In the genomic region with DNA sequence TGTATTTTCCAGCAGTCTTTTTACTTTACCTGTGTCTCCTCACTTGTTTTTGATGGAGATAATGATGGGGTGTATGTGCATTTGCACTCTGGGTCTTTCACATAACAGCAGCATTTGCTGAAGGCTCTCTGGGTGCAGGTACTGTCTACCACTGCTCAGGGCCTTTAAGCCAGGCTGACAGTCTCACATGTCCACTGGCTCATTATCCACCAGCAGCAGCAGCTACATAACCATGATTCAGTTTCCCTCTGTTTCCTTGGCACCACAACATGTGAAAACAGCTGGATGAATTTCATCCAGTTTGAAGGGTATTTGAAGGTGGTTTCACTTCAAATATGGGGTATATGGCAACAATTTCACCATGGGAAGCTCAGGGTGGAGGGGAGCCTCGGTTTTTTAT, we compare ENCODE assay signal across 17 cellular contexts. TPM values are rescaled to one million over a fixed set of nuclear protein-coding genes. Genes with fewer than 3 reads are reported as not detected.
DNase-seq lines count a peak whose midpoint lies in the region; ATAC-seq, FAIRE-seq and TF ChIP-seq lines count a peak whose summit lies in the region.
"Had no signal": no experiment of that assay in that cellular context is flagged by ENCODE, and none has a peak within 500 bp of the region (broad histone marks: within the 10 kb centered on the region; RNA-seq: fewer than 3 reads in every experiment).

No MANE protein-coding gene starts in this region.

- H3K9me3 Mint-ChIP-seq in MCF 10A (ENCODE audit: unreplicated experiment), result peaks cover 8% of the 10 kb centered on the region
- peaks cover 36% of the 10 kb centered on the region for H3K9me3 Mint-ChIP-seq in nephron progenitor cell

- in situ Hi-C loops in astrocyte of the spinal cord (cut with HindIII; ENCODE audit: low sequenced_read_pairs), result no loop called here

- no peaks in the 10 kb centered on the region for H4K20me1 ChIP-seq in keratinocyte (ENCODE audit: control insufficient read depth, extremely low read depth, insufficient read depth, low read length)

- CTCF ChIA-PET in MCF 10A (lab: Yijun Ruan, JAX), result interaction anchor here (0.6 to 2.9 kb wide), 6 partner anchors 22 to 404 kb away, joined by 3 to 13 read pairs (median 5); partner anchors contain the start of gene ROR1

- H3K4me1 Mint-ChIP-seq in MCF 10A (ENCODE audit: insufficient read depth, unreplicated experiment), result peaks cover 29% of the 10 kb centered on the region
- H3K4me1 Mint-ChIP-seq in nephron progenitor cell, result peaks cover 45% of the 10 kb centered on the region

- H3K4me1 ChIP-seq in breast epithelium, result no peaks in the 10 kb centered on the region
- H3K4me1 ChIP-seq in keratinocyte (ENCODE audit: control insufficient read depth, extremely low read depth, insufficient read depth, low read length), result peaks cover 19% of the 10 kb centered on the region
- H3K4me1 ChIP-seq: thyroid gland had no signal

- no peak overlapping the region for H2AFZ ChIP-seq in keratinocyte (ENCODE audit: control insufficient read depth, low read length)

- H3K4me3 ChIP-seq in breast epithelium, result no peak overlapping the region
- H3K4me3 ChIP-seq in astrocyte of the spinal cord (ENCODE audit: low read depth, low read length), result no peak overlapping the region
- no peak overlapping the region for H3K4me3 ChIP-seq in keratinocyte (ENCODE audit: control insufficient read depth in 2 of 3, extremely low read depth in 1 of 3, insufficient read depth in 2 of 3, low read depth in 1 of 3, low read length in 3 of 3)
- H3K4me3 ChIP-seq: GM12878, thyroid gland had no signal

- H3K9me3 ChIP-seq in breast epithelium, result no peaks in the 10 kb centered on the region
- peaks cover 2% of the 10 kb centered on the region for H3K9me3 ChIP-seq in keratinocyte (ENCODE audit: control insufficient read depth, low read depth, low read length)
- H3K9me3 ChIP-seq: thyroid gland had no signal

- DNase-seq in MCF 10A (ENCODE audit: unreplicated experiment), result peak; percentile 12
- DNase-seq in breast epithelium (ENCODE audit: low spot score in 2 of 2), result no peak
- peak; percentile 59 for DNase-seq in astrocyte of the spinal cord (ENCODE audit: low read depth, low spot score)
- DNase-seq in keratinocyte (ENCODE audit: low read depth, low spot score), result no peak
- DNase-seq in nephron progenitor cell, result no peak
- no peak for DNase-seq in nucleus accumbens (lab: John Stamatoyannopoulos, UW)
- no peak for DNase-seq in GM10266 (ENCODE audit: extremely low spot score)
- DNase-seq: activated CD4-positive, alpha-beta T cell treated with anti-CD3 and anti-CD28 coated beads, Interleukin-2, amount 50 U/mL, for 48 hours; activated gamma-delta T cell; caudate nucleus; DMS79; erythroblast; NCI-H524 treated with DMSO at 0.1 percent for 48 hours; posterior cingulate gyrus; thyroid gland had no signal

- no peak for TF ChIP-seq POLR2A in breast epithelium (IDR thresholded peaks at IDR 0.05)

- no peak for ATAC-seq in HG03354 (IDR thresholded peaks at IDR 0.05; ENCODE audit: poor library complexity, severe bottlenecking, unreplicated experiment)
- ATAC-seq: GM12878 had no signal

- H3K36me3 ChIP-seq in breast epithelium, result no peaks in the 10 kb centered on the region
- no peaks in the 10 kb centered on the region for H3K36me3 ChIP-seq in keratinocyte (ENCODE audit: control insufficient read depth in 2 of 2, extremely low read depth in 1 of 2, insufficient read depth in 2 of 2, low read length in 2 of 2)
- H3K36me3 ChIP-seq: thyroid gland had no signal

- no TSS peak for BruUV-seq in MCF 10A (replicated peaks; lab: Mats Ljungman, UMichigan)

- H3K27ac Mint-ChIP-seq in MCF 10A (ENCODE audit: low read depth, unreplicated experiment), result peak overlapping the region; percentile 80
- no peak overlapping the region for H3K27ac Mint-ChIP-seq in nephron progenitor cell

- no peak for TF ChIP-seq CTCF in MCF 10A (IDR thresholded peaks at IDR 0.05; ENCODE audit: unreplicated experiment)
- no peak for TF ChIP-seq CTCF in breast epithelium (IDR thresholded peaks at IDR 0.05)
- no peak for TF ChIP-seq CTCF in astrocyte of the spinal cord (IDR thresholded peaks at IDR 0.05; ENCODE audit: low read depth, low read length)
- no peak for TF ChIP-seq CTCF in keratinocyte (optimal IDR thresholded peaks at IDR 0.05 in 1 of 3, IDR thresholded peaks at IDR 0.05 in 1 of 3, conservative IDR thresholded peaks at IDR 0.05 in 1 of 3; ENCODE audit: extremely low read depth in 1 of 3, insufficient read depth in 2 of 3, low read length in 3 of 3)
- TF ChIP-seq CTCF in nephron progenitor cell (IDR thresholded peaks at IDR 0.05), result no peak
- no peak for TF ChIP-seq CTCF in GM10266 (IDR thresholded peaks at IDR 0.05; ENCODE audit: control insufficient read depth, insufficient read depth, low read depth, missing control alignments)

- H3K27me3 ChIP-seq in breast epithelium (no peaks in the 10 kb centered on the region), keratinocyte (ENCODE audit: control insufficient read depth, extremely low read depth, insufficient read depth, low read length) (no peaks in the 10 kb centered on the region)
- H3K27me3 ChIP-seq: thyroid gland had no signal

- H3K27ac ChIP-seq in breast epithelium (no peak overlapping the region), keratinocyte (ENCODE audit: control insufficient read depth, insufficient read depth, low read length) (no peak overlapping the region)
- H3K27ac ChIP-seq: thyroid gland had no signal

- H3K4me3 Mint-ChIP-seq in MCF 10A (ENCODE audit: unreplicated experiment) (no peak overlapping the region), nephron progenitor cell (no peak overlapping the region)

- POLR2A ChIA-PET in MCF 10A (lab: Yijun Ruan, JAX), result interaction anchor here (0.9 to 2.5 kb wide), 5 partner anchors 10 to 310 kb away, joined by 3 to 12 read pairs (median 5); no protein-coding TSS in a partner anchor

- no peaks in the 10 kb centered on the region for H3K36me3 Mint-ChIP-seq in MCF 10A (ENCODE audit: insufficient read depth, unreplicated experiment)
- peaks cover 22% of the 10 kb centered on the region for H3K36me3 Mint-ChIP-seq in nephron progenitor cell (ENCODE audit: low read depth)

- H3K79me2 ChIP-seq in keratinocyte (ENCODE audit: control insufficient read depth, insufficient read depth, low read length), result no peaks in the 10 kb centered on the region

- dilution Hi-C loops in keratinocyte (cut with MboI; ENCODE audit: extremely low pct_ligation_motif_present, low sequenced_read_pairs), result no loop called here

- no peak overlapping the region for H3K4me2 ChIP-seq in keratinocyte (ENCODE audit: control insufficient read depth, extremely low read depth, insufficient read depth, low read depth, low read length)

- H3K27me3 Mint-ChIP-seq in MCF 10A (ENCODE audit: insufficient read depth, unreplicated experiment) (no peaks in the 10 kb centered on the region), nephron progenitor cell (ENCODE audit: low read depth, poor library complexity) (no peaks in the 10 kb centered on the region)

- H3K9ac ChIP-seq in keratinocyte (ENCODE audit: control insufficient read depth, extremely low read depth, insufficient read depth, low read length), result no peak overlapping the region

- peak; percentile 63 for FAIRE-seq in keratinocyte (lab: Jason Lieb, UNC)
- FAIRE-seq: GM12878 had no signal

- no peaks in the 10 kb centered on the region for H3K9me1 ChIP-seq in keratinocyte (ENCODE audit: control insufficient read depth, extremely low read depth, insufficient read depth, low read length)

- intact Hi-C loops in MCF 10A (cut with micrococcal nuclease), result no loop called here
- intact Hi-C loops in breast epithelium (cut with DNase I; ENCODE audit: low total_unique reads), result no loop called here

RNA-seq across cellular contexts. Expression of gene ROR1, which starts 41.2 kb away (rescaled TPM):
- total RNA-seq in MCF 10A (2022) (4.6 and 10.3 TPM in 2 replicates), breast epithelium (10 to 100 TPM in 1 of 3 donors, 1 to 10 TPM in 2; 5.9 to 11.6 (median 7.7) TPM)
- polyA plus RNA-seq in keratinocyte, result 9.2 to 10.4 TPM (median 9.4 TPM) in 3 replicates
- polyA plus RNA-seq in keratinocyte (2011; ENCODE audit: low read depth), result 1.8 TPM
- polyA plus RNA-seq in keratinocyte (2011; cell fraction: cytosol; rRNA removed), result 2.8 and 4.5 TPM in 2 replicates
- polyA plus RNA-seq in keratinocyte (2011; cell fraction: nucleus; rRNA removed), result 12.5 and 12.9 TPM in 2 replicates
- polyA plus RNA-seq in keratinocyte (2012; ENCODE audit: low replicate concordance), result 2.8 and 6.1 TPM in 2 replicates
- polyA minus RNA-seq in keratinocyte, result 22.6 to 33.4 TPM (median 24.4 TPM) in 3 replicates
- polyA minus RNA-seq in keratinocyte (2011; cell fraction: cytosol; rRNA and poly(A)+ RNA removed), result 4.4 TPM
- polyA minus RNA-seq in keratinocyte (2011; cell fraction: nucleus; rRNA and poly(A)+ RNA removed), result 25.5 and 38.1 TPM in 2 replicates

Comparison
In these comparisons a context has a peak if more than half of its experiments do, and no peak if none do; other contexts are left out.
1. DNase-seq: peak in MCF 10A (single experiment) and astrocyte of the spinal cord (single experiment); none in breast epithelium (0 of 2), keratinocyte (single experiment), nephron progenitor cell (single experiment), nucleus accumbens (0 of 56) and GM10266 (single experiment).